In the genomic region with DNA sequence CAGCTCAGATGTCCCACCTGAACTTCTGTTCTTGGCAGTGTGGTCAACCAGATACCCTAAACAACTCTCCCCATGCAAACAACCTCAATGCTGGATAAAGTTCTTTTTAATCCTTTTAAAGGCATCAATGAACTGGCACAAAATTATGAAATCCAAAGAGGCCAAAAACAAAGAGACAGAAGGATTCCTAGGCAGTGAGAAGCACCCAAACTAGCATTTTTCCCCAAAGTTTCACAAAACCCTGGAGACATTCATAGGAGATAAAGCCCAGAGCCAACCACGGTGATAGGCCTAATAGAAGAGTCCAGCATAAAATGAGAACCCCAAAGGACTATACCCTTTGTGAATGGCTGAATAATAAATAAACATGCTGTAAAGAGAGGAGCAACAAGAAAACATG, we compare ENCODE assay signal across 25 cellular contexts. TPM values are rescaled to one million over a fixed set of nuclear protein-coding genes. Genes with fewer than 3 reads are reported as not detected.
"Had no signal": no experiment of that assay in that cellular context is flagged by ENCODE, and none has a peak within 500 bp of the region (broad histone marks: within the 10 kb centered on the region; RNA-seq: fewer than 3 reads in every experiment).

No MANE protein-coding gene starts in this region.

- H3K27ac ChIP-seq: ascending aorta, body of pancreas, Peyer's patch had no signal

- H3K4me3 ChIP-seq: ascending aorta, body of pancreas, Peyer's patch had no signal

- ATAC-seq: activated CD8-positive, alpha-beta memory T cell treated with anti-CD3 and anti-CD28 coated beads, Interleukin-2, amount 10 ng/mL, durations not matched to agents 7 days and 5 days; body of pancreas; T-helper 17 cell; WTC11 had no signal

- H3K9me3 ChIP-seq: body of pancreas had no signal

- H3K36me3 ChIP-seq: ascending aorta, Peyer's patch had no signal

- DNase-seq: activated CD4-positive, alpha-beta T cell treated with anti-CD3 and anti-CD28 coated beads for 1 hour; activated CD4-positive, alpha-beta T cell treated with anti-CD3 and anti-CD28 coated beads, Interleukin-2, amount 10 ng/mL, durations not matched to agents 24 days and 14 days; activated CD4-positive, alpha-beta T cell treated with anti-CD3 and anti-CD28 coated beads, Interleukin-2, amount 50 U/mL, for 48 hours; activated CD8-positive, alpha-beta memory T cell treated with anti-CD3 and anti-CD28 coated beads, Interleukin-2, amount 10 ng/mL, durations not matched to agents 7 days and 5 days; activated effector memory CD4-positive, alpha-beta T cell treated with Interleukin-2 at 50 U/mL for 16 hours; activated naive CD4-positive, alpha-beta T cell; activated T-cell treated with anti-CD3 and anti-CD28 coated beads, Interleukin-2, amount 50 U/mL, for 24 hours; amniotic stem cell; body of pancreas; central memory CD4-positive, alpha-beta T cell; MM.1S; NCI-H146; NCI-H2029; NCI-H2107; NCI-H345; NCI-H510A; NCI-H69; NK-92 treated with Interleukin-12 subunit alpha and Interleukin-12 subunit beta, amount 100 ng/mL, for 24 hours; SHP77 treated with DMSO at 0.1 percent for 48 hours; T-helper 17 cell; T-helper 9 cell had no signal

- H3K4me1 ChIP-seq: ascending aorta, Peyer's patch had no signal

- H3K27me3 ChIP-seq: ascending aorta, body of pancreas, Peyer's patch had no signal

RNA-seq across cellular contexts. Expression of a gene that starts 50.7 kb away (rescaled TPM):
- total RNA-seq: bronchial epithelial cell, Peyer's patch had no signal
